Comparison of ENCODE assay signal across 8 cellular contexts in the genomic region with DNA sequence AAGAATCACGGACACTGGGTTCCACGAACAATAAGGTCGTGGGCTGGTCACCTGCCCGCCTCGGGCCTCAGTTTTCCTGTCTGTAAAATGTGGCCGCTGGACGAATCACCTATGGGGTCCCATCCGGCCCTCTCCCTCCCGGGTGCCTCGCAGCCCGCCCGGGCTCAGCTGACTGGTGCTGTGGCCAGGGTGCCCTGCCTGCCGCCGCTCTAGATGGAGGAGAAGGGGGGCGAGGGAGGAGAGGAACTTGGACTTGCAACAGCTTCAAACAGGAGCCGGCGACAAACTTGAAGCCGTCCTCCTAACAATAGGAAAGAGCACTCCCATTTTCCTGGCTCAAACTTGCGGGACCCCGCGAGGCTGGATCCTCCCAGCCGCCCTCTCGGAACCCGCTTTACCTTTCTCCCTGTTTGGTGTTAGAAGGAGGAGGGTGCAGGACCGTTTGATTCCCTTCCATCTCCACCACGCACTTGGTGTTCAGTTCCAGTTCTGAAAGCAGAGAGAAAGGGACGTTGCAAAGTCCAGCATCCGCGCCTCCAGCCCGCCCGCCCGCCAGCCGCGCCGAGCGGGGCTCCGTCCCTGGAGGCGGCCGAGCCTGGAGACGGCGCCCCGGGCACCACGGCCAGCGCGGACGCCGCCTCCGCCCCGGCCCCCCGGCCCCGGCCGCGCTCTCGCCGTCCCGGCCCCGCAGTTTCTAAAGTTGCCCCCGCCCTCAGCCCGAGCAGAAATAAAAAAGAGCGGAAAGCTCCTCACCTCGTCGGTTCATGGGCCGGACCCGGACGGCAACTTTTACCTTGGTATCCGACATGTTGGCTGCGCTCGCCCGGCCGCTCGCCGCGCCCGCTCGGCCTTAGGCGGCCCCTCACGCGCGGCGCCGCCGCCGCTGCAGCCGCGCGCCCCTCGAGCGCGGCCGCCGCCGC. TPM values are rescaled to one million over a fixed set of nuclear protein-coding genes. Genes with fewer than 3 reads are reported as not detected.
DNase-seq lines count a peak whose midpoint lies in the region; ATAC-seq, FAIRE-seq and TF ChIP-seq lines count a peak whose summit lies in the region.

No MANE protein-coding gene starts in this region.

- TF ChIP-seq POLR2A in GM12892 (IDR thresholded peaks at IDR 0.05; ENCODE audit: low read depth, low read length) (no peak), body of pancreas (IDR thresholded peaks at IDR 0.05) (peak in 2 of 3 donors; percentile 40 to 49)

- intact Hi-C loops in body of pancreas (cut with DNase I) = no loop called here

- WGBS in body of pancreas, 2 donors = 1% methylated on average over 16 to 62 of the region's 92 CpGs
- WGBS in iPS DF 6.9 (ENCODE audit: insufficient coverage, insufficient read length) = no CpG with 5 or more reads among the region's 92 CpGs

- H3K4me1 ChIP-seq in body of pancreas (peaks cover 34% of the 10 kb centered on the region), iPS DF 6.9 (ENCODE audit: control insufficient read depth, insufficient read depth, low read length) (peaks cover 1% of the 10 kb centered on the region; the same call in 1 of the 2 replicates), rectal smooth muscle tissue (ENCODE audit: control insufficient read depth, insufficient read depth, low read length) (peaks cover 9% of the 10 kb centered on the region)

- no peak for FAIRE-seq in GM12892 (lab: Jason Lieb, UNC)

- DNase-seq in AG04450 (ENCODE audit: low read depth, low spot score) (no peak), GM12892 (ENCODE audit: insufficient read length) (peak; percentile 34), NCI-H526 (lab: John Stamatoyannopoulos, UW) (peak; percentile 37 to 84), body of pancreas (peak; percentile 54 to 66 (median 60)), iPS DF 6.9 (ENCODE audit: low read depth, low spot score) (no peak), NCI-H1092 (lab: John Stamatoyannopoulos, UW) (no peak)

- POLR2A ChIA-PET in AG04450 (lab: Yijun Ruan, JAX) = interaction anchor here (0.7 to 2.1 kb wide), 4 partner anchors 12 to 56 kb away, joined by 4 to 6 read pairs (median 4); no protein-coding TSS in a partner anchor

- peak overlapping the region; percentile 29 for H3K9ac ChIP-seq in rectal smooth muscle tissue (ENCODE audit: low read length)

- H3K27ac ChIP-seq in AG04450 (ENCODE audit: low read depth, low read length) (peak overlapping the region; percentile 49), body of pancreas (peak overlapping the region; percentile 71 to 85 (median 79)), iPS DF 6.9 (ENCODE audit: low read length) (no peak overlapping the region), rectal smooth muscle tissue (ENCODE audit: low read depth, low read length) (peak overlapping the region; percentile 81)

- H3K9me3 ChIP-seq in AG04450 (ENCODE audit: control insufficient read depth, insufficient read depth, low read length) = no peaks in the 10 kb centered on the region
- H3K9me3 ChIP-seq in body of pancreas = no peaks in the 10 kb centered on the region
- H3K9me3 ChIP-seq in iPS DF 6.9 (ENCODE audit: control insufficient read depth, insufficient read depth, low read length) = no peaks in the 10 kb centered on the region

- peak; percentile 14 for ATAC-seq in HG02884 (IDR thresholded peaks at IDR 0.05; ENCODE audit: unreplicated experiment)
- peak; percentile 51 for ATAC-seq in body of pancreas

- H3K36me3 ChIP-seq in body of pancreas (replicated peaks in 1 of 2; ENCODE audit: insufficient read depth in 1 of 2, low read depth in 2 of 2) = no peaks in the 10 kb centered on the region
- H3K36me3 ChIP-seq in iPS DF 6.9 (ENCODE audit: control insufficient read depth, insufficient read depth, low read length) = no peaks in the 10 kb centered on the region; the same call in 1 of the 2 replicates
- no peaks in the 10 kb centered on the region for H3K36me3 ChIP-seq in rectal smooth muscle tissue (ENCODE audit: control insufficient read depth, insufficient read depth, low read length)

- CTCF ChIA-PET in AG04450 (lab: Charles Lee) = interaction anchor here (0.9 to 1.2 kb wide), 3 partner anchors 22 to 181 kb away, joined by 3 to 4 read pairs (median 3); no protein-coding TSS in a partner anchor

- no peaks in the 10 kb centered on the region for H3K27me3 ChIP-seq in AG04450 (ENCODE audit: control insufficient read depth, insufficient read depth, low read length)
- H3K27me3 ChIP-seq in body of pancreas = no peaks in the 10 kb centered on the region
- H3K27me3 ChIP-seq in iPS DF 6.9 (ENCODE audit: control insufficient read depth, insufficient read depth, low read length) = no peaks in the 10 kb centered on the region
- no peaks in the 10 kb centered on the region for H3K27me3 ChIP-seq in rectal smooth muscle tissue (ENCODE audit: control insufficient read depth, insufficient read depth, low read length)

- TF ChIP-seq CTCF in AG04450 (IDR thresholded peaks at IDR 0.05; ENCODE audit: low read depth, low read length) = no peak
- TF ChIP-seq CTCF in body of pancreas (IDR thresholded peaks at IDR 0.05) = no peak

- peak overlapping the region; percentile 68 for H3K4me3 ChIP-seq in AG04450 (ENCODE audit: low read depth, low read length)
- H3K4me3 ChIP-seq in body of pancreas = peak overlapping the region in 1 of 2 donors; percentile 66
- peak overlapping the region; percentile 73 for H3K4me3 ChIP-seq in iPS DF 6.9 (ENCODE audit: low read length)
- H3K4me3 ChIP-seq in rectal smooth muscle tissue (ENCODE audit: low read length) = peak overlapping the region; percentile 89

RNA-seq across cellular contexts. Expression of a gene that starts 0.5 kb away (rescaled TPM):
- 56.1 and 57.7 TPM in 2 replicates for polyA plus RNA-seq in AG04450 (2011; rRNA removed)
- 77.3 and 83.1 TPM in 2 replicates for polyA minus RNA-seq in AG04450 (2011; rRNA and poly(A)+ RNA removed)
- polyA plus RNA-seq in GM12892 (2012; ENCODE audit: missing spikeins) = 1.5 TPM
- 10 to 100 TPM; 13.2 to 17.1 TPM for total RNA-seq in body of pancreas

Comparison
In these comparisons a context has a peak if more than half of its experiments do, and no peak if none do; other contexts are left out.
1. DNase-seq: peak in GM12892 (single experiment), NCI-H526 (2 of 2) and body of pancreas (4 of 4); none in AG04450 (single experiment), iPS DF 6.9 (single experiment) and NCI-H1092 (single experiment).